8 cellular contexts compared by ENCODE assay signal in genomic region chr11:100576044-100577021, GRCh38.
A peak's percentile ranks its signal among the peaks of the same experiment; 100 is the strongest.
DNase-seq lines count a peak whose midpoint lies in the region; ATAC-seq and TF ChIP-seq lines count a peak whose summit lies in the region.

No MANE protein-coding gene starts in this region.

- H3K4me3 ChIP-seq in astrocyte of the cerebellum (ENCODE audit: low read depth, low read length) (no peak overlapping the region), suprapubic skin (no peak overlapping the region)

- H3K27me3 Mint-ChIP-seq in activated T-helper 2 cell treated with anti-CD3 and anti-CD28 coated beads, Interferon-gamma antibody, Interleukin-2, Interleukin-4, amounts not matched to agents 10 μg/mL and 5 μg/mL and 100 μg/mL, durations not matched to agents 14 hours and 24 hours and 36 hours (ENCODE audit: low read depth) = no peaks in the 10 kb centered on the region

- WGBS in suprapubic skin = 31% methylated on average over 6 of the region's 6 CpGs

- intact Hi-C loops in activated T-helper 2 cell treated with anti-CD3 and anti-CD28 coated beads, Interferon-gamma antibody, Interleukin-2, Interleukin-4, amounts not matched to agents 10 μg/mL and 5 μg/mL and 100 μg/mL, durations not matched to agents 14 hours and 24 hours and 36 hours (cut with micrococcal nuclease) = loop anchor here (1.0 to 2.0 kb wide), 2 partner anchors 278 to 354 kb away; no protein-coding TSS in a partner anchor

- no peaks in the 10 kb centered on the region for H3K4me1 ChIP-seq in suprapubic skin

- in situ Hi-C loops in astrocyte of the cerebellum (cut with HindIII; ENCODE audit: low sequenced_read_pairs) = loop anchor here (25.0 kb wide), 1 partner anchor 261 kb away; no protein-coding TSS in a partner anchor

- H3K9me3 ChIP-seq in suprapubic skin = no peaks in the 10 kb centered on the region

- peak; percentile 43 for DNase-seq in COR-L47 (lab: John Stamatoyannopoulos, UW)
- peak; percentile 56 for DNase-seq in NCI-H460 (ENCODE audit: extremely low read depth, low read depth)
- peak; percentile 50 for DNase-seq in astrocyte of the cerebellum (ENCODE audit: low read depth)
- peak; percentile 37 for DNase-seq in iPS-NIHi7 (ENCODE audit: extremely low spot score)
- DNase-seq in suprapubic skin (ENCODE audit: low spot score in 2 of 2) = no peak
- no peak for DNase-seq in activated T-helper 2 cell treated with anti-CD3 and anti-CD28 coated beads, Interferon-gamma antibody, Interleukin-2, Interleukin-4, amounts not matched to agents 10 μg/mL and 5 μg/mL and 100 μg/mL, durations not matched to agents 14 hours and 24 hours and 36 hours (ENCODE audit: low spot score)

- TF ChIP-seq CTCF in astrocyte of the cerebellum (IDR thresholded peaks at IDR 0.05; ENCODE audit: low read depth, low read length, missing control alignments) (peak; percentile 61), suprapubic skin (IDR thresholded peaks at IDR 0.05) (peak; percentile 59 to 74)

- no peak overlapping the region for H3K4me3 Mint-ChIP-seq in activated T-helper 2 cell treated with anti-CD3 and anti-CD28 coated beads, Interferon-gamma antibody, Interleukin-2, Interleukin-4, amounts not matched to agents 10 μg/mL and 5 μg/mL and 100 μg/mL, durations not matched to agents 14 hours and 24 hours and 36 hours (ENCODE audit: low read depth)

- H3K4me1 Mint-ChIP-seq in activated T-helper 2 cell treated with anti-CD3 and anti-CD28 coated beads, Interferon-gamma antibody, Interleukin-2, Interleukin-4, amounts not matched to agents 10 μg/mL and 5 μg/mL and 100 μg/mL, durations not matched to agents 14 hours and 24 hours and 36 hours (ENCODE audit: low read depth) = no peaks in the 10 kb centered on the region

- no peak overlapping the region for H3K27ac Mint-ChIP-seq in activated T-helper 2 cell treated with anti-CD3 and anti-CD28 coated beads, Interferon-gamma antibody, Interleukin-2, Interleukin-4, amounts not matched to agents 10 μg/mL and 5 μg/mL and 100 μg/mL, durations not matched to agents 14 hours and 24 hours and 36 hours

- TF ChIP-seq POLR2A in suprapubic skin (IDR thresholded peaks at IDR 0.05) = no peak

- H3K27me3 ChIP-seq in suprapubic skin = no peaks in the 10 kb centered on the region

- ATAC-seq in GM19035 (IDR thresholded peaks at IDR 0.05; ENCODE audit: unreplicated experiment) = peak; percentile 82
- ATAC-seq in HG03135 (IDR thresholded peaks at IDR 0.05; ENCODE audit: unreplicated experiment) = peak; percentile 78

- no peaks in the 10 kb centered on the region for H3K36me3 Mint-ChIP-seq in activated T-helper 2 cell treated with anti-CD3 and anti-CD28 coated beads, Interferon-gamma antibody, Interleukin-2, Interleukin-4, amounts not matched to agents 10 μg/mL and 5 μg/mL and 100 μg/mL, durations not matched to agents 14 hours and 24 hours and 36 hours (ENCODE audit: low read depth)

- no peaks in the 10 kb centered on the region for H3K9me3 Mint-ChIP-seq in activated T-helper 2 cell treated with anti-CD3 and anti-CD28 coated beads, Interferon-gamma antibody, Interleukin-2, Interleukin-4, amounts not matched to agents 10 μg/mL and 5 μg/mL and 100 μg/mL, durations not matched to agents 14 hours and 24 hours and 36 hours

- TF ChIP-seq EP300 in suprapubic skin (IDR thresholded peaks at IDR 0.05) = no peak

- no peak overlapping the region for H3K27ac ChIP-seq in suprapubic skin

- no peaks in the 10 kb centered on the region for H3K36me3 ChIP-seq in suprapubic skin

Comparison
In these comparisons a context has a peak if more than half of its experiments do, and no peak if none do; other contexts are left out.
1. DNase-seq: peak in COR-L47 (single experiment), NCI-H460 (single experiment), astrocyte of the cerebellum (single experiment) and iPS-NIHi7 (single experiment); none in suprapubic skin (0 of 2) and activated T-helper 2 cell treated with anti-CD3 and anti-CD28 coated beads, Interferon-gamma antibody, Interleukin-2, Interleukin-4, amounts not matched to agents 10 μg/mL and 5 μg/mL and 100 μg/mL, durations not matched to agents 14 hours and 24 hours and 36 hours (single experiment).